10 cellular contexts compared by ENCODE assay signal in genomic region chr20:47678536-47678935, GRCh38.
"Had no signal": no experiment of that assay in that cellular context is flagged by ENCODE, and none has a peak within 500 bp of the region (broad histone marks: within the 10 kb centered on the region; RNA-seq: fewer than 3 reads in every experiment).

No MANE protein-coding gene starts in this region.

- H3K9me3 ChIP-seq: SJCRH30 had no signal

- H3K4me3 ChIP-seq: K562, SJCRH30, SK-N-MC had no signal

- H3K27me3 Mint-ChIP-seq: IgD-negative memory B cell had no signal

- H3K4me3 Mint-ChIP-seq: IgD-negative memory B cell had no signal

- H3K27ac ChIP-seq: KMS-11, SJCRH30, SK-N-MC had no signal

- H3K4me1 ChIP-seq: SJCRH30 had no signal

- H3K9ac ChIP-seq: KMS-11 had no signal

- DNase-seq: MV-4-11, NCI-H1436 treated with DMSO at 0.1 percent for 48 hours, NCI-H1694, NCI-H187 treated with DMSO at 0.1 percent for 48 hours had no signal

- ATAC-seq: Right ventricle myocardium inferior had no signal

- H3K9me3 Mint-ChIP-seq: IgD-negative memory B cell had no signal

- H3K36me3 Mint-ChIP-seq: IgD-negative memory B cell had no signal

- H3K27me3 ChIP-seq: SJCRH30 had no signal

- H3K4me2 ChIP-seq: KMS-11 had no signal
